In the genomic region with DNA sequence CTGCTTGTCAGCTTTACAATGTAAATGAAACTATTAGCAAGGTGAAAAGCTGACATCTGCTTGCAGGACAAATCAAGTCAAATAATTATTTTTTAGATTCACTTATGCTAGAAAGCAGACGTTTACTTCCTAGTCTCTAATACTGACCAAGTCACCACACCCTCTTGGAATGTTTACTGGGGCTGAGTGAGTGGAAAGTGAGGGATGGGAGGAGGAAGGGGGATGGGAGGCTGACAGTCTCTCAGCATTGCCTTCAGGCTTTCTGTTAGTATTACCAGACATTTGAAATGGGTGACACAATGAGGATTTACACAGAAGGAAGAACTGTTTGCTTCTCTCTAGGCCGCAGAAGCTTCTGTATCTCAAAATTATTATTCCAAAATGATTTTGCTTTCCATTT, we compare ENCODE assay signal across 13 cellular contexts.
DNase-seq lines count a peak whose midpoint lies in the region; ATAC-seq and TF ChIP-seq lines count a peak whose summit lies in the region.
"Had no signal": no experiment of that assay in that cellular context is flagged by ENCODE, and none has a peak within 500 bp of the region (broad histone marks: within the 10 kb centered on the region; RNA-seq: fewer than 3 reads in every experiment).

No MANE protein-coding gene starts in this region.

- no peak for ATAC-seq in HG03520 (IDR thresholded peaks at IDR 0.05; ENCODE audit: unreplicated experiment)
- ATAC-seq: activated T-cell treated with anti-CD3 and anti-CD28 coated beads, Interleukin-2, amount 50 U/mL, for 4 hours had no signal

- peaks cover 25% of the 10 kb centered on the region for H3K4me1 ChIP-seq in ectodermal cell (ENCODE audit: control insufficient read depth, insufficient read depth, low read length)
- H3K4me1 ChIP-seq: ascending aorta, suprapubic skin had no signal

- no peak for TF ChIP-seq CTCF in nephron progenitor cell (IDR thresholded peaks at IDR 0.05)

- peak overlapping the region; percentile 97 for H3K27ac Mint-ChIP-seq in nephron progenitor cell

- H3K9me3 Mint-ChIP-seq in nephron progenitor cell = peaks cover 48% of the 10 kb centered on the region

- DNase-seq in DMS53 treated with DMSO at 0.1 percent for 48 hours (lab: John Stamatoyannopoulos, UW; ENCODE audit: unreplicated experiment) (peak; percentile 21), NCI-H146 treated with DMSO at 0.1 percent for 48 hours (lab: John Stamatoyannopoulos, UW; ENCODE audit: unreplicated experiment) (peak; percentile 31), nephron progenitor cell (peak; percentile 14), GM19238 (ENCODE audit: insufficient read length, low spot score) (no peak), epidermal melanocyte (ENCODE audit: insufficient read length, low spot score) (no peak)
- no peak for DNase-seq in activated CD8-positive, alpha-beta memory T cell treated with anti-CD3 and anti-CD28 coated beads for 24 hours
- DNase-seq: activated T-cell treated with anti-CD3 and anti-CD28 coated beads, Interleukin-2, amount 50 U/mL, for 4 hours; C1 segment of cervical spinal cord; NCI-H1092 had no signal

- H3K27me3 Mint-ChIP-seq in nephron progenitor cell (ENCODE audit: low read depth, poor library complexity) = peaks cover 9% of the 10 kb centered on the region

- peak overlapping the region; percentile 70 for H3K27ac ChIP-seq in ectodermal cell (ENCODE audit: insufficient read depth, low read depth, low read length, poor library complexity, severe bottlenecking)
- H3K27ac ChIP-seq: ascending aorta, suprapubic skin had no signal

- 12 to 28% methylated on average over 1 to 2 of the region's 2 CpGs for WGBS in ectodermal cell, 2 experiments

- peaks cover 43% of the 10 kb centered on the region for H3K4me1 Mint-ChIP-seq in nephron progenitor cell

- H3K36me3 Mint-ChIP-seq in nephron progenitor cell (ENCODE audit: low read depth) = peaks cover 46% of the 10 kb centered on the region

- H3K9me3 ChIP-seq in ectodermal cell (ENCODE audit: control insufficient read depth, low read length) = peaks cover 6% of the 10 kb centered on the region
- H3K9me3 ChIP-seq: ascending aorta, suprapubic skin had no signal

- H3K27me3 ChIP-seq in ectodermal cell (ENCODE audit: control insufficient read depth, insufficient read depth, low read length, poor library complexity, severe bottlenecking) = no peaks in the 10 kb centered on the region
- H3K27me3 ChIP-seq: ascending aorta, suprapubic skin had no signal

- H3K4me3 ChIP-seq in ectodermal cell (ENCODE audit: insufficient read depth, low read depth, low read length) = no peak overlapping the region
- H3K4me3 ChIP-seq: ascending aorta, suprapubic skin had no signal

- H3K36me3 ChIP-seq in ectodermal cell (ENCODE audit: control insufficient read depth, insufficient read depth, low read length) = peaks cover 3% of the 10 kb centered on the region
- H3K36me3 ChIP-seq: ascending aorta, suprapubic skin had no signal

- H3K4me3 Mint-ChIP-seq in nephron progenitor cell = no peak overlapping the region
- H3K4me3 Mint-ChIP-seq: activated T-cell treated with anti-CD3 and anti-CD28 coated beads, Interleukin-2, amount 50 U/mL, for 4 hours had no signal

Comparison
In these comparisons a context has a peak if more than half of its experiments do, and no peak if none do; other contexts are left out.
1. DNase-seq: peak in DMS53 treated with DMSO at 0.1 percent for 48 hours (single experiment), NCI-H146 treated with DMSO at 0.1 percent for 48 hours (single experiment) and nephron progenitor cell (single experiment); none in GM19238 (single experiment), activated CD8-positive, alpha-beta memory T cell treated with anti-CD3 and anti-CD28 coated beads for 24 hours (single experiment) and epidermal melanocyte (single experiment).